ENCODE assay signal across 8 cellular contexts in the genomic region with DNA sequence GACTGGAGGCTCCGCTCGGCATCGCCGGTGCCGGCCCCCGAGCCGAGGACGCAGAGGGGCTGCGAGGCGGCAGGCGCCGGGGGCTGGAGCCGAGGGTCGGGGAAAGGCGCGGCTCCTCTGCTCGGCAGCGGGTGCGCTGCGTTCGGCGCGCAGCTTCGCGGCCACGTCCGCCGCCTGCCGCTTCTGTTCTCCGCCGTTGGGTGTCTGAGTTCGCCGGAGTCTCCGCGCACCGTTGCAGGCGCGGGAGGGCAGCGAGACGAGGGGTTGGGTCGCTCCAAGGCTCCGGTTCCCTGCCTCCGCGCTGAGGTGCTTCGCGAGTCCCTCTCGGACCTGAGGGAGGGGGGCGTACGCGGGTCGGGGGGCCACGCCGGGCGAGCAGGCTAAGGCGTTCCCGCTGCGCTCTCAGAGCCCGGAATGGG. TPM values are rescaled to one million over a fixed set of nuclear protein-coding genes. Genes with fewer than 3 reads are reported as not detected.
DNase-seq lines count a peak whose midpoint lies in the region; ATAC-seq and TF ChIP-seq lines count a peak whose summit lies in the region.

No MANE protein-coding gene starts in this region.

- WGBS in smooth muscle cell (ENCODE audit: low lambda C conversion rate), result 1% methylated on average over 47 of the region's 58 CpGs

- H3K27ac ChIP-seq in ascending aorta (peak overlapping the region; percentile 92 to 96), smooth muscle cell (ENCODE audit: low read depth) (no peak overlapping the region)

- H3K79me2 ChIP-seq in smooth muscle cell (ENCODE audit: low read depth), result no peaks in the 10 kb centered on the region

- H3K27me3 ChIP-seq in ascending aorta, result no peaks in the 10 kb centered on the region
- peaks cover 72% of the 10 kb centered on the region for H3K27me3 ChIP-seq in smooth muscle cell (ENCODE audit: low read depth)

- TF ChIP-seq CTCF in ascending aorta (IDR thresholded peaks at IDR 0.05), result peak in 1 of 3 experiments; percentile 9
- TF ChIP-seq CTCF in smooth muscle cell (IDR thresholded peaks at IDR 0.05; ENCODE audit: borderline replicate concordance, insufficient read depth, poor library complexity, severe bottlenecking), result no peak

- H2AFZ ChIP-seq in smooth muscle cell (ENCODE audit: low read depth), result peak overlapping the region; percentile 87

- H3K4me3 ChIP-seq in ascending aorta (peak overlapping the region; percentile 77 to 79), iPS-18c (ENCODE audit: insufficient read depth, low read depth, low read length) (peak overlapping the region; percentile 45), smooth muscle cell (peak overlapping the region; percentile 77)

- H3K4me2 ChIP-seq in smooth muscle cell, result peak overlapping the region; percentile 99

- no peak overlapping the region for H3K9ac ChIP-seq in smooth muscle cell (ENCODE audit: low read depth)

- intact Hi-C loops in ascending aorta (cut with DNase I), result loop anchor here (2.0 to 10.0 kb wide), 5 partner anchors 199 to 1044 kb away; no protein-coding TSS in a partner anchor

- H3F3A ChIP-seq in smooth muscle cell (ENCODE audit: low read depth), result no peaks in the 10 kb centered on the region

- peaks cover 0 to 4% of the 10 kb centered on the region in 2 donors for H3K36me3 ChIP-seq in ascending aorta
- H3K36me3 ChIP-seq in smooth muscle cell (ENCODE audit: low read depth), result no peaks in the 10 kb centered on the region

- H4K20me1 ChIP-seq in smooth muscle cell (ENCODE audit: low read depth), result peaks cover 40% of the 10 kb centered on the region

- ATAC-seq in HG02970 (IDR thresholded peaks at IDR 0.05; ENCODE audit: low FRiP score, unreplicated experiment) (no peak), HG02885 (IDR thresholded peaks at IDR 0.05; ENCODE audit: poor library complexity, unreplicated experiment) (no peak)

- H3K4me1 ChIP-seq in ascending aorta (peaks cover 2 to 32% of the 10 kb centered on the region in 2 donors), smooth muscle cell (ENCODE audit: low read depth) (peaks cover 60% of the 10 kb centered on the region)

- no peaks in the 10 kb centered on the region for H3K9me3 ChIP-seq in ascending aorta
- H3K9me3 ChIP-seq in iPS-18c (ENCODE audit: control insufficient read depth, insufficient read depth, low read length), result no peaks in the 10 kb centered on the region
- H3K9me3 ChIP-seq in smooth muscle cell (replicated peaks; ENCODE audit: low read depth), result no peaks in the 10 kb centered on the region

- DNase-seq in DMS114 treated with DMSO at 0.1 percent for 48 hours (lab: John Stamatoyannopoulos, UW; ENCODE audit: unreplicated experiment) (peak; percentile 8), NOMO-1 treated with dmso at 0.1 percent for 144 hours (lab: John Stamatoyannopoulos, UW; ENCODE audit: unreplicated experiment) (peak; percentile 21), ascending aorta (ENCODE audit: low spot score in 2 of 2) (no peak), smooth muscle cell (lab: John Stamatoyannopoulos, UW; ENCODE audit: unreplicated experiment) (no peak), activated gamma-delta T cell (lab: John Stamatoyannopoulos, UW) (no peak)

RNA-seq across cellular contexts. Expression of a gene that starts 0.3 kb away (rescaled TPM):
- total RNA-seq in ascending aorta, result 23.0 TPM
- 3.3 and 4.3 TPM in 2 replicates for total RNA-seq in smooth muscle cell
- 0.98 and 1.4 TPM in 2 replicates for polyA plus RNA-seq in smooth muscle cell

Comparison
In these comparisons a context has a peak if more than half of its experiments do, and no peak if none do; other contexts are left out.
1. DNase-seq: peak in DMS114 treated with DMSO at 0.1 percent for 48 hours (single experiment) and NOMO-1 treated with dmso at 0.1 percent for 144 hours (single experiment); none in ascending aorta (0 of 2), smooth muscle cell (single experiment) and activated gamma-delta T cell (single experiment).
2. Peak in every context shown above with its lines, with median percentiles within 50 percentile points of each other: H3K4me3 ChIP-seq.